ENCODE assay signal across 14 cellular contexts in genomic region chr5:143204474-143205246, GRCh38.
DNase-seq lines count a peak whose midpoint lies in the region; ATAC-seq and TF ChIP-seq lines count a peak whose summit lies in the region.
"Had no signal": no experiment of that assay in that cellular context is flagged by ENCODE, and none has a peak within 500 bp of the region (broad histone marks: within the 10 kb centered on the region; RNA-seq: fewer than 3 reads in every experiment).

No MANE protein-coding gene starts in this region.

- intact Hi-C loops in IMR-90 (cut with micrococcal nuclease) (loop anchor here (5.0 to 10.0 kb wide), 2 partner anchors 38 to 620 kb away; no protein-coding TSS in a partner anchor), transverse colon (cut with DNase I; ENCODE audit: low total_unique reads) (no loop called here), right lobe of liver (cut with DNase I) (no loop called here), OCI-LY7 (cut with micrococcal nuclease; ENCODE audit: unreplicated experiment) (no loop called here)

- H3K9ac ChIP-seq in IMR-90 (ENCODE audit: low read depth, low read length) (no peak overlapping the region), SK-N-SH (peak overlapping the region; percentile 1; the same call in 1 of the 2 replicates), skeletal muscle tissue (ENCODE audit: low read depth in 1 of 3, low read length in 3 of 3) (no peak overlapping the region)
- H3K9ac ChIP-seq: BLaER1 treated with 17β-estradiol and CSF1 and Interleukin-3, amounts not matched to agents 10 nM and 100 nM had no signal

- POLR2A ChIA-PET in IMR-90 (lab: Charles Lee; ENCODE audit: unreplicated experiment): no interaction called here
- POLR2A ChIA-PET in SK-N-SH (lab: Yijun Ruan, JAX): no interaction called here
- POLR2A ChIA-PET in OCI-LY7 (lab: Charles Lee): interaction anchor here (0.5 to 1.0 kb wide), 3 partner anchors 15 to 186 kb away, joined by 3 read pairs; no protein-coding TSS in a partner anchor

- H2BK5ac ChIP-seq in IMR-90 (ENCODE audit: low read depth, low read length, poor library complexity, severe bottlenecking): peak overlapping the region; percentile 1

- DNase-seq in IMR-90 (no peak), SK-N-SH (no peak), transverse colon (no peak), right lobe of liver (no peak), OCI-LY7 (ENCODE audit: low spot score) (no peak)
- DNase-seq: activated CD4-positive, alpha-beta memory T cell treated with anti-CD3 and anti-CD28 coated beads, Interleukin-2, amount 10 ng/mL, durations not matched to agents 7 days and 5 days; activated naive CD8-positive, alpha-beta T cell treated with anti-CD3 and anti-CD28 coated beads for 36 hours; activated T-cell treated with anti-CD3 and anti-CD28 coated beads, Interleukin-2, amount 50 U/mL, for 4 hours; NCI-H2081; NCI-H526 had no signal

- peak overlapping the region; percentile 84; the same call in 2 of the 3 replicates for H2BK15ac ChIP-seq in IMR-90 (ENCODE audit: low read depth, low read length)

- no peaks in the 10 kb centered on the region; a peak in 1 of 4 replicates for H3K79me1 ChIP-seq in IMR-90 (ENCODE audit: low read depth in 1 of 2, low read length in 2 of 2)

- peaks cover 8% of the 10 kb centered on the region for H3K4me1 ChIP-seq in IMR-90 (ENCODE audit: control insufficient read depth, insufficient read depth, low read length)
- peaks cover 0 to 18% of the 10 kb centered on the region in 2 experiments for H3K4me1 ChIP-seq in SK-N-SH (ENCODE audit: control insufficient read depth in 1 of 2, insufficient read depth in 2 of 2, low read depth in 1 of 2, low read length in 1 of 2)
- peaks cover 16 to 45% (median 23%) of the 10 kb centered on the region in 3 donors for H3K4me1 ChIP-seq in skeletal muscle tissue (ENCODE audit: control insufficient read depth in 3 of 3, insufficient read depth in 3 of 3, low read length in 3 of 3)
- H3K4me1 ChIP-seq in transverse colon: peaks cover 0 to 12% (median 7%) of the 10 kb centered on the region in 4 donors
- peaks cover 0 to 11% (median 0%) of the 10 kb centered on the region in 4 donors for H3K4me1 ChIP-seq in right lobe of liver
- no peaks in the 10 kb centered on the region for H3K4me1 ChIP-seq in OCI-LY7 (ENCODE audit: insufficient read depth, low read length, poor library complexity, severe bottlenecking)

- H2AK5ac ChIP-seq in IMR-90 (ENCODE audit: low read depth, low read length): peak overlapping the region; percentile 48; the same call in 1 of the 2 replicates

- peaks cover 16% of the 10 kb centered on the region for H3F3A ChIP-seq in SK-N-SH (replicated peaks; ENCODE audit: insufficient read depth)

- H3K27ac ChIP-seq in IMR-90 (ENCODE audit: insufficient read depth, low read length) (no peak overlapping the region), SK-N-SH (ENCODE audit: low read depth in 2 of 2, low read length in 1 of 2) (peak overlapping the region; percentile 17 to 72; a peak in 3 of 4 replicates), skeletal muscle tissue (ENCODE audit: low read depth, low read length) (peak overlapping the region; percentile 46), transverse colon (no peak overlapping the region), right lobe of liver (no peak overlapping the region), OCI-LY7 (ENCODE audit: low read depth, low read length, poor library complexity, severe bottlenecking) (no peak overlapping the region)

- H4K20me1 ChIP-seq in IMR-90 (ENCODE audit: insufficient read depth, low read length) (no peaks in the 10 kb centered on the region), SK-N-SH (ENCODE audit: insufficient read depth) (no peaks in the 10 kb centered on the region), OCI-LY7 (ENCODE audit: insufficient read depth, low read length) (no peaks in the 10 kb centered on the region)

- no peak overlapping the region for H3K56ac ChIP-seq in IMR-90 (ENCODE audit: extremely low read depth, insufficient read depth, low read length)

- peak overlapping the region; percentile 74 for H3K14ac ChIP-seq in IMR-90 (replicated peaks; ENCODE audit: low read depth, low read length)

- peak overlapping the region; percentile 8 for H2AK9ac ChIP-seq in IMR-90 (replicated peaks; ENCODE audit: low read depth, low read length, poor library complexity)

- TF ChIP-seq CTCF in IMR-90 (conservative IDR thresholded peaks at IDR 0.05; ENCODE audit: low read depth, low read length): no peak
- no peak for TF ChIP-seq CTCF in SK-N-SH (IDR thresholded peaks at IDR 0.05)
- no peak for TF ChIP-seq CTCF in transverse colon (IDR thresholded peaks at IDR 0.05)
- no peak for TF ChIP-seq CTCF in right lobe of liver (IDR thresholded peaks at IDR 0.05)
- TF ChIP-seq CTCF in OCI-LY7 (conservative IDR thresholded peaks at IDR 0.05; ENCODE audit: low read length): no peak

- H3K27me3 ChIP-seq in IMR-90 (ENCODE audit: control insufficient read depth, insufficient read depth, low read length) (no peaks in the 10 kb centered on the region), SK-N-SH (ENCODE audit: insufficient read depth) (no peaks in the 10 kb centered on the region), skeletal muscle tissue (ENCODE audit: control insufficient read depth in 3 of 3, insufficient read depth in 3 of 3, low read length in 3 of 3) (no peaks in the 10 kb centered on the region), transverse colon (no peaks in the 10 kb centered on the region), right lobe of liver (no peaks in the 10 kb centered on the region)
- H3K27me3 ChIP-seq: BLaER1 treated with 17β-estradiol and CSF1 and Interleukin-3, amounts not matched to agents 10 nM and 100 nM; tibial nerve had no signal

- H3K18ac ChIP-seq in IMR-90 (ENCODE audit: low read depth, low read length): peak overlapping the region; percentile 37; the same call in 1 of the 2 replicates

- H3K4me2 ChIP-seq in IMR-90 (ENCODE audit: low read depth, low read length) (no peak overlapping the region), SK-N-SH (no peak overlapping the region), OCI-LY7 (ENCODE audit: low read length) (no peak overlapping the region)

- peak overlapping the region; percentile 79 for H2BK20ac ChIP-seq in IMR-90 (ENCODE audit: low read depth, low read length)

- in situ Hi-C loops in IMR-90 (cut with MboI; ENCODE audit: low sequenced_read_pairs): no loop called here
- in situ Hi-C loops in transverse colon (cut with MboI; ENCODE audit: low pct_ligation_motif_present in 1 of 4, low pct_unique_long_range_greater_than_20kb in 1 of 4, low sequenced_read_pairs in 3 of 4): no loop called here

- no peak overlapping the region for H3K4me3 ChIP-seq in IMR-90 (ENCODE audit: insufficient read depth, low read depth, low read length)
- H3K4me3 ChIP-seq in SK-N-SH (ENCODE audit: low read depth in 2 of 2, low read length in 1 of 2): no peak overlapping the region
- H3K4me3 ChIP-seq in skeletal muscle tissue (ENCODE audit: low read length in 3 of 3): no peak overlapping the region
- no peak overlapping the region for H3K4me3 ChIP-seq in transverse colon
- H3K4me3 ChIP-seq in right lobe of liver: no peak overlapping the region
- H3K4me3 ChIP-seq in OCI-LY7 (ENCODE audit: low read depth, low read length, poor library complexity, severe bottlenecking): no peak overlapping the region
- H3K4me3 ChIP-seq: BLaER1 treated with 17β-estradiol and CSF1 and Interleukin-3, amounts not matched to agents 10 nM and 100 nM; tibial nerve had no signal

- BruUV-seq in IMR-90 (replicated peaks; lab: Mats Ljungman, UMichigan) (no TSS peak), OCI-LY7 (replicated peaks; lab: Mats Ljungman, UMichigan) (no TSS peak)

- peak overlapping the region; percentile 4 for H3K23ac ChIP-seq in IMR-90 (ENCODE audit: low read depth, low read length)

- TF ChIP-seq EP300 in SK-N-SH (IDR thresholded peaks at IDR 0.05; ENCODE audit: borderline replicate concordance in 1 of 2, low read depth in 1 of 2, low read length in 1 of 2) (no peak), transverse colon (IDR thresholded peaks at IDR 0.05; ENCODE audit: low read depth) (no peak)

- TF ChIP-seq RAD21 in IMR-90 (IDR thresholded peaks at IDR 0.05; ENCODE audit: low read length) (no peak), SK-N-SH (IDR thresholded peaks at IDR 0.05; ENCODE audit: low read length) (no peak)

- H4K5ac ChIP-seq in IMR-90 (ENCODE audit: low read depth, low read length): peak overlapping the region; percentile 28; the same call in 1 of the 2 replicates

- no CpG with 5 or more reads among the region's 7 CpGs for WGBS in IMR-90 (ENCODE audit: extremely low coverage in 2 of 2, insufficient read length in 1 of 2), 2 experiments
- 96% methylated on average over 7 of the region's 7 CpGs for whole genome bisulfite sequencing in SK-N-SH (ENCODE audit: low lambda C conversion rate)
- WGBS in transverse colon (ENCODE audit: low coverage in 1 of 2), 2 donors: 82 to 90% methylated on average over 7 of the region's 7 CpGs
- WGBS in right lobe of liver (ENCODE audit: insufficient coverage, low coverage, low lambda C conversion rate, missing lambda C conversion rate): 80% methylated on average over 7 of the region's 7 CpGs

- H3K9me3 ChIP-seq in IMR-90 (ENCODE audit: control insufficient read depth, insufficient read depth, low read length): no peaks in the 10 kb centered on the region
- H3K9me3 ChIP-seq in SK-N-SH: no peaks in the 10 kb centered on the region; the same call in 1 of the 2 replicates
- no peaks in the 10 kb centered on the region for H3K9me3 ChIP-seq in skeletal muscle tissue (ENCODE audit: control insufficient read depth in 3 of 3, low read length in 3 of 3)
- no peaks in the 10 kb centered on the region for H3K9me3 ChIP-seq in transverse colon
- no peaks in the 10 kb centered on the region for H3K9me3 ChIP-seq in right lobe of liver
- no peaks in the 10 kb centered on the region for H3K9me3 ChIP-seq in OCI-LY7 (ENCODE audit: low read length)

- H2BK120ac ChIP-seq in IMR-90 (ENCODE audit: low read depth, low read length): peak overlapping the region; percentile 7

- ATAC-seq in IMR-90 (ENCODE audit: low read depth) (no peak), esophagus mucosa (peak; percentile 16), right lobe of liver (no peak)
- ATAC-seq: activated T-cell treated with anti-CD3 and anti-CD28 coated beads, Interleukin-2, amount 50 U/mL, for 4 hours had no signal

- TF ChIP-seq POLR2A in IMR-90 (IDR thresholded peaks at IDR 0.05; ENCODE audit: low read depth, low read length): no peak
- no peak for TF ChIP-seq POLR2A in transverse colon (IDR thresholded peaks at IDR 0.05)
- no peak for TF ChIP-seq POLR2A in right lobe of liver (IDR thresholded peaks at IDR 0.05)

- H3K9me1 ChIP-seq in IMR-90 (ENCODE audit: insufficient read depth, low read length): peaks cover 9% of the 10 kb centered on the region; the same call in 1 of the 2 replicates

- H3K4ac ChIP-seq in IMR-90 (ENCODE audit: low read depth, low read length): peak overlapping the region; percentile 82

- H3K9me2 ChIP-seq in SK-N-SH (no peaks in the 10 kb centered on the region), OCI-LY7 (ENCODE audit: insufficient read depth, low read length) (no peaks in the 10 kb centered on the region)

- dilution Hi-C loops in IMR-90 (cut with HindIII; ENCODE audit: low sequenced_read_pairs, unreplicated experiment): no loop called here

- peak overlapping the region; percentile 3 for H2AFZ ChIP-seq in IMR-90 (replicated peaks; ENCODE audit: low read length, poor library complexity)
- no peak overlapping the region; the same call in 1 of the 2 replicates for H2AFZ ChIP-seq in SK-N-SH (ENCODE audit: low read depth)
- no peak overlapping the region for H2AFZ ChIP-seq in OCI-LY7 (ENCODE audit: low read length)

- CTCF ChIA-PET in IMR-90 (lab: Yijun Ruan, JAX) (interaction anchor here (0.6 kb wide), 1 partner anchor 15 kb away, joined by 3 read pairs; no protein-coding TSS in a partner anchor), SK-N-SH (lab: Yijun Ruan, JAX) (no interaction called here), OCI-LY7 (lab: Charles Lee; ENCODE audit: unreplicated experiment) (no interaction called here)

- H3K36me3 ChIP-seq in IMR-90 (ENCODE audit: control insufficient read depth, insufficient read depth, low read length) (no peaks in the 10 kb centered on the region), SK-N-SH (replicated peaks in 1 of 2; ENCODE audit: control insufficient read depth in 1 of 2, insufficient read depth in 2 of 2, low read length in 1 of 2) (no peaks in the 10 kb centered on the region), skeletal muscle tissue (ENCODE audit: control insufficient read depth in 3 of 3, insufficient read depth in 3 of 3, low read length in 3 of 3) (no peaks in the 10 kb centered on the region), transverse colon (no peaks in the 10 kb centered on the region), right lobe of liver (no peaks in the 10 kb centered on the region), OCI-LY7 (ENCODE audit: insufficient read depth, low read length) (no peaks in the 10 kb centered on the region)
- H3K36me3 ChIP-seq: tibial nerve had no signal

- H4K91ac ChIP-seq in IMR-90 (ENCODE audit: insufficient read depth, low read depth, low read length): peak overlapping the region; percentile 59

- peak overlapping the region in 1 of 2 experiments; percentile 41; a peak in 2 of 4 replicates for H4K8ac ChIP-seq in IMR-90 (ENCODE audit: low read depth in 2 of 2, low read length in 2 of 2)

- no peaks in the 10 kb centered on the region for H3K79me2 ChIP-seq in SK-N-SH (ENCODE audit: insufficient read depth)
- H3K79me2 ChIP-seq in OCI-LY7 (ENCODE audit: insufficient read depth, low read depth, low read length): no peaks in the 10 kb centered on the region

Comparison
In these comparisons a context has a peak if more than half of its experiments do, and no peak if none do; other contexts are left out.
1. H3K27ac ChIP-seq: peak in SK-N-SH (2 of 2) and skeletal muscle tissue (single experiment); none in IMR-90 (single experiment), transverse colon (0 of 4), right lobe of liver (0 of 3) and OCI-LY7 (single experiment).